ENCODE assay signal across 1 cellular context in the genomic region with DNA sequence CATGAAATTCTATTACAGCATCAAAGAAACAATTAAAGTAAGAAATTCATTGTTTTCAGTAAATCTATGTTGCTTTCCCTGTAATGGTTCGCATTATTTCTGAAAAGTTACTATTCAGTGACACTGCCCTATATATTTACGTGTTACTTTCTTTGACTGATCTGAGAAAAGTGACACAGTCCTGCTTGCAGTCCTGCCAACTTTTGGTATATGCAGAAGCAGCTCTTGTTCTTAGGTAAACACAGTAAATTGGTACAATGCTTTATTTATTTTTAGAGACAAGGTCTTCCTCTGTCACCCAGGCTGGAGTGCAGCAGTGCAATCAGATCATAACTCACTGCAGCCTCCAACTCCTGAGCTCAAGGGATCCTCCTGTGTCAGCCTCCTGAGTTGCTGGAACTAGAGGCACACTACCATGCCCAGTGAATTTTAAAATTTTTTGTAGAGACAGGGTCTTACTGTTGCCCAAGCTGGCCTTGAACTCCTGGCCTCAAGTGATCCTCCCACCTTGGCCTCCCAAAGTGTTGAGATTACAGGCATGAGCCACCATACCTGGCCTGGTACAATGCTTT.
TF ChIP-seq lines count a peak whose summit lies in the region.

No MANE protein-coding gene starts in this region.

TF ChIP-seq in HepG2, 621 proteins besides CTCF, POLR2A, EP300 and RAD21 (continued from another document):
- TF ChIP-seq ZNF770 (CRISPR knock-in tag; IDR thresholded peaks at IDR 0.05) (peak; percentile 96), FOXA1 (IDR thresholded peaks at IDR 0.05) (no peak), FOXA1 (CRISPR knock-in tag; IDR thresholded peaks at IDR 0.05) (0 out of 2 replicates have a peak, but pooled peaks have one; percentile 20), ZNF7 (CRISPR knock-in tag; IDR thresholded peaks at IDR 0.05) (peak; percentile 99)
TF ChIP-seq in HepG2: peak in this region for 4.
